Comparison of ENCODE assay signal across 8 cellular contexts in genomic region chr22:43152001-43152354, GRCh38. TPM values are rescaled to one million over a fixed set of nuclear protein-coding genes. Genes with fewer than 3 reads are reported as not detected.
DNase-seq lines count a peak whose midpoint lies in the region; ATAC-seq, FAIRE-seq and TF ChIP-seq lines count a peak whose summit lies in the region.

No MANE protein-coding gene starts in this region.

- no peaks in the 10 kb centered on the region for H3K79me2 ChIP-seq in HepG2 (ENCODE audit: insufficient read depth, low read length)

- in situ Hi-C loops in HepG2 (cut with HindIII; ENCODE audit: extremely low pct_ligation_motif_present, low pct_unique_long_range_greater_than_20kb): no loop called here

- no peak for FAIRE-seq in HepG2 (lab: Jason Lieb, UNC)

- DNase-seq in activated T-cell treated with anti-CD3 and anti-CD28 coated beads for 1 hour (ENCODE audit: low read depth): peak; percentile 12
- no peak for DNase-seq in activated T-cell treated with anti-CD3 and anti-CD28 coated beads for 4 hours
- DNase-seq in adipocyte (ENCODE audit: low read depth): peak; percentile 7
- DNase-seq in HepG2 (ENCODE audit: low spot score): no peak
- no peak for DNase-seq in thyroid gland
- DNase-seq in HK-2 (ENCODE audit: unreplicated experiment): no peak
- no peak for DNase-seq in UCSD-AML1 (lab: John Stamatoyannopoulos, UW; ENCODE audit: unreplicated experiment)
- DNase-seq in SW 1271 (lab: John Stamatoyannopoulos, UW): no peak

- CTCF ChIA-PET in HepG2 (lab: Yijun Ruan, JAX; ENCODE audit: low intra/inter-chr PET ratio, low total read pairs): no interaction called here

- 74% methylated on average over 9 of the region's 18 CpGs for WGBS in HepG2 (ENCODE audit: low lambda C conversion rate)
- 16 to 40% methylated on average over 1 to 15 of the region's 18 CpGs for WGBS in thyroid gland, 2 donors

- H3K36me3 ChIP-seq in adipocyte (ENCODE audit: control insufficient read depth, insufficient read depth, low read length, severe bottlenecking) (no peaks in the 10 kb centered on the region), HepG2 (replicated peaks in 1 of 2; ENCODE audit: control insufficient read depth in 1 of 2, insufficient read depth in 2 of 2, low read length in 2 of 2) (no peaks in the 10 kb centered on the region), thyroid gland (no peaks in the 10 kb centered on the region)

- intact Hi-C loops in HepG2 (cut with micrococcal nuclease; ENCODE audit: unreplicated experiment): no loop called here
- intact Hi-C loops in thyroid gland (cut with DNase I): no loop called here

- no peak overlapping the region for H3K27ac ChIP-seq in HepG2 (ENCODE audit: extremely low read length, insufficient read depth, low read length)
- peak overlapping the region; percentile 67 to 74 (median 74) for H3K27ac ChIP-seq in thyroid gland

- H3K9me3 ChIP-seq in adipocyte (ENCODE audit: control insufficient read depth, low read length) (no peaks in the 10 kb centered on the region), HepG2 (ENCODE audit: low read length) (no peaks in the 10 kb centered on the region), thyroid gland (no peaks in the 10 kb centered on the region)

- ATAC-seq in HepG2: no peak; the same call in 2 of the 3 replicates

- H3K9ac ChIP-seq in adipocyte (ENCODE audit: low read length): peak overlapping the region; percentile 96
- H3K9ac ChIP-seq in HepG2 (ENCODE audit: insufficient read depth, low read depth, low read length): peak overlapping the region; percentile 41; the same call in 1 of the 2 replicates

- no peak for TF ChIP-seq RAD21 in HepG2 (CRISPR knock-in tag; IDR thresholded peaks at IDR 0.05)

- POLR2A ChIA-PET in HepG2 (lab: Yijun Ruan, JAX): no interaction called here

- no peaks in the 10 kb centered on the region for H3K27me3 ChIP-seq in adipocyte (replicated peaks; ENCODE audit: control insufficient read depth, insufficient read depth, low read length)
- H3K27me3 ChIP-seq in HepG2 (ENCODE audit: control insufficient read depth in 1 of 2, insufficient read depth in 2 of 2, low read length in 2 of 2): peaks cover 4 to 39% of the 10 kb centered on the region in 2 experiments; a peak in 3 of 5 replicates
- no peaks in the 10 kb centered on the region for H3K27me3 ChIP-seq in thyroid gland

- H3K4me3 ChIP-seq in adipocyte (ENCODE audit: low read length): peak overlapping the region; percentile 91
- peak overlapping the region in 1 of 3 experiments; percentile 63; a peak in 1 of 6 replicates for H3K4me3 ChIP-seq in HepG2 (replicated peaks in 1 of 3; ENCODE audit: insufficient read depth in 1 of 3, low read depth in 2 of 3, low read length in 3 of 3)
- peak overlapping the region; percentile 39 to 80 (median 63) for H3K4me3 ChIP-seq in thyroid gland (replicated peaks in 1 of 3)

- TF ChIP-seq EP300 in HepG2 (IDR thresholded peaks at IDR 0.05; ENCODE audit: low read depth in 2 of 2, low read length in 2 of 2): no peak
- TF ChIP-seq EP300 in HepG2 (CRISPR knock-in tag; IDR thresholded peaks at IDR 0.05; ENCODE audit: borderline replicate concordance): no peak

- H3K4me1 ChIP-seq in adipocyte (ENCODE audit: control insufficient read depth, insufficient read depth, low read length): peaks cover 22% of the 10 kb centered on the region
- peaks cover 21% of the 10 kb centered on the region for H3K4me1 ChIP-seq in HepG2 (ENCODE audit: insufficient read depth, low read length)
- peaks cover 16 to 21% of the 10 kb centered on the region in 2 donors for H3K4me1 ChIP-seq in thyroid gland

- no peak for TF ChIP-seq CTCF in HepG2 (CRISPR knock-in tag; IDR thresholded peaks at IDR 0.05)
- TF ChIP-seq CTCF in thyroid gland (IDR thresholded peaks at IDR 0.05): no peak

- H4K20me1 ChIP-seq in HepG2 (ENCODE audit: insufficient read depth, low read length): no peaks in the 10 kb centered on the region

- no TSS peak for BruUV-seq in HepG2 (replicated peaks; lab: Mats Ljungman, UMichigan)

- TF ChIP-seq POLR2A in HepG2 (IDR thresholded peaks at IDR 0.05; ENCODE audit: insufficient read depth in 1 of 2, low read depth in 2 of 2, low read length in 2 of 2) (no peak), thyroid gland (IDR thresholded peaks at IDR 0.05) (no peak)

- no peak overlapping the region for H2AFZ ChIP-seq in HepG2 (ENCODE audit: low read length)

- peak overlapping the region; percentile 76 for H3K4me2 ChIP-seq in HepG2 (ENCODE audit: low read depth, low read length)

RNA-seq across cellular contexts. Expression of gene TSPO, which starts 0.6 kb away (rescaled TPM):
- total RNA-seq in HepG2 (2016; rRNA removed; fragmentation: Illumina TruSeq; extraction: Trizol) (0.32 and 0.46 TPM in 2 replicates), thyroid gland (100 to 1,000 TPM in 3 of 4 donors, 10 to 100 TPM in 1; 87.4 to 234 (median 170) TPM)
- 0.44 TPM in 1 of 2 replicates, not detected in the other for total RNA-seq in HepG2 (2016; cell fraction: cytosol; rRNA removed; fragmentation: Illumina TruSeq; extraction: Trizol; ENCODE audit: low read depth)
- 0.54 and 0.67 TPM in 2 replicates for total RNA-seq in HepG2 (2016; cell fraction: insoluble cytoplasmic fraction; rRNA removed; fragmentation: Illumina TruSeq; extraction: Trizol)
- 0.37 and 0.52 TPM in 2 replicates for total RNA-seq in HepG2 (2016; cell fraction: membrane; rRNA removed; fragmentation: Illumina TruSeq; extraction: Trizol)
- total RNA-seq in HepG2 (2016; cell fraction: nucleus; rRNA removed; fragmentation: Illumina TruSeq; extraction: Trizol): not detected in 2 replicates
- 1.4 and 2.2 TPM in 2 replicates for polyA plus RNA-seq in HepG2 (2011; rRNA removed)
- 1.2 and 2.8 TPM in 2 replicates for polyA plus RNA-seq in HepG2 (2011; cell fraction: cytosol; rRNA removed)
- 1.6 and 2.3 TPM in 2 replicates for polyA plus RNA-seq in HepG2 (2011; cell fraction: nucleus; rRNA removed)
- polyA plus RNA-seq in HepG2 (2012): 0.40 and 1.0 TPM in 2 replicates
- polyA plus RNA-seq in HepG2 (2016; cell fraction: cytosol; fragmentation: Illumina TruSeq; extraction: Trizol; ENCODE audit: low read depth): 0.12 and 0.24 TPM in 2 replicates
- 0.40 TPM in 1 of 2 replicates, not detected in the other for polyA plus RNA-seq in HepG2 (2016; cell fraction: insoluble cytoplasmic fraction; fragmentation: Illumina TruSeq; extraction: Trizol; ENCODE audit: low read depth)
- polyA plus RNA-seq in HepG2 (2016; cell fraction: membrane; fragmentation: Illumina TruSeq; extraction: Trizol; ENCODE audit: low read depth): 0.30 TPM in 1 of 2 replicates, not detected in the other
- 0.59 TPM in 1 of 2 replicates, not detected in the other for polyA plus RNA-seq in HepG2 (2016; cell fraction: nucleus; fragmentation: Illumina TruSeq; extraction: Trizol; ENCODE audit: insufficient read depth, low read depth)
- 1.5 and 40.6 TPM in 2 replicates for polyA minus RNA-seq in HepG2 (2011; rRNA and poly(A)+ RNA removed; ENCODE audit: low replicate concordance)
- polyA minus RNA-seq in HepG2 (2011; cell fraction: cytosol; rRNA and poly(A)+ RNA removed): 1.5 and 3.2 TPM in 2 replicates
- not detected in 2 replicates for polyA minus RNA-seq in HepG2 (2011; cell fraction: nucleus; rRNA and poly(A)+ RNA removed)

RNA-seq across cellular contexts. Expression of gene MCAT, which starts 8.8 kb away (rescaled TPM):
- total RNA-seq in HepG2 (2016; rRNA removed; fragmentation: Illumina TruSeq; extraction: Trizol) (16.7 and 19.3 TPM in 2 replicates), thyroid gland (10 to 100 TPM; 28.4 to 48.5 (median 38.3) TPM)
- total RNA-seq in HepG2 (2016; cell fraction: cytosol; rRNA removed; fragmentation: Illumina TruSeq; extraction: Trizol; ENCODE audit: low read depth): 3.6 and 4.4 TPM in 2 replicates
- total RNA-seq in HepG2 (2016; cell fraction: insoluble cytoplasmic fraction; rRNA removed; fragmentation: Illumina TruSeq; extraction: Trizol): 16.4 and 19.9 TPM in 2 replicates
- total RNA-seq in HepG2 (2016; cell fraction: membrane; rRNA removed; fragmentation: Illumina TruSeq; extraction: Trizol): 7.9 and 8.0 TPM in 2 replicates
- total RNA-seq in HepG2 (2016; cell fraction: nucleus; rRNA removed; fragmentation: Illumina TruSeq; extraction: Trizol): 8.9 and 13.0 TPM in 2 replicates
- 9.3 and 10.4 TPM in 2 replicates for polyA plus RNA-seq in HepG2 (2011; rRNA removed)
- polyA plus RNA-seq in HepG2 (2011; cell fraction: cytosol; rRNA removed): 10.7 and 14.6 TPM in 2 replicates
- 7.9 and 9.4 TPM in 2 replicates for polyA plus RNA-seq in HepG2 (2011; cell fraction: nucleus; rRNA removed)
- polyA plus RNA-seq in HepG2 (2012): 7.5 and 8.7 TPM in 2 replicates
- polyA plus RNA-seq in HepG2 (2016; cell fraction: cytosol; fragmentation: Illumina TruSeq; extraction: Trizol; ENCODE audit: low read depth): 4.7 and 4.9 TPM in 2 replicates
- polyA plus RNA-seq in HepG2 (2016; cell fraction: insoluble cytoplasmic fraction; fragmentation: Illumina TruSeq; extraction: Trizol; ENCODE audit: low read depth): 22.9 and 23.3 TPM in 2 replicates
- polyA plus RNA-seq in HepG2 (2016; cell fraction: membrane; fragmentation: Illumina TruSeq; extraction: Trizol; ENCODE audit: low read depth): 7.9 and 8.8 TPM in 2 replicates
- 12.4 and 12.5 TPM in 2 replicates for polyA plus RNA-seq in HepG2 (2016; cell fraction: nucleus; fragmentation: Illumina TruSeq; extraction: Trizol; ENCODE audit: insufficient read depth, low read depth)
- polyA minus RNA-seq in HepG2 (2011; rRNA and poly(A)+ RNA removed; ENCODE audit: low replicate concordance): 19.9 and 20.2 TPM in 2 replicates
- polyA minus RNA-seq in HepG2 (2011; cell fraction: cytosol; rRNA and poly(A)+ RNA removed): 5.2 and 6.1 TPM in 2 replicates
- polyA minus RNA-seq in HepG2 (2011; cell fraction: nucleus; rRNA and poly(A)+ RNA removed): 8.6 and 9.2 TPM in 2 replicates

RNA-seq across cellular contexts. Expression of gene TTLL12, which starts 35.0 kb away (rescaled TPM):
- total RNA-seq in HepG2 (2016; rRNA removed; fragmentation: Illumina TruSeq; extraction: Trizol) (34.1 and 38.1 TPM in 2 replicates), thyroid gland (10 to 100 TPM; 20.0 to 35.2 (median 28.6) TPM)
- total RNA-seq in HepG2 (2016; cell fraction: cytosol; rRNA removed; fragmentation: Illumina TruSeq; extraction: Trizol; ENCODE audit: low read depth): 6.3 and 6.6 TPM in 2 replicates
- total RNA-seq in HepG2 (2016; cell fraction: insoluble cytoplasmic fraction; rRNA removed; fragmentation: Illumina TruSeq; extraction: Trizol): 28.8 and 39.8 TPM in 2 replicates
- total RNA-seq in HepG2 (2016; cell fraction: membrane; rRNA removed; fragmentation: Illumina TruSeq; extraction: Trizol): 16.2 and 19.8 TPM in 2 replicates
- total RNA-seq in HepG2 (2016; cell fraction: nucleus; rRNA removed; fragmentation: Illumina TruSeq; extraction: Trizol): 17.4 and 21.4 TPM in 2 replicates
- polyA plus RNA-seq in HepG2 (2011; rRNA removed): 11.9 and 16.9 TPM in 2 replicates
- polyA plus RNA-seq in HepG2 (2011; cell fraction: cytosol; rRNA removed): 9.1 and 12.7 TPM in 2 replicates
- polyA plus RNA-seq in HepG2 (2011; cell fraction: nucleus; rRNA removed): 19.9 and 21.7 TPM in 2 replicates
- 16.6 and 24.0 TPM in 2 replicates for polyA plus RNA-seq in HepG2 (2012)
- 3.3 and 3.4 TPM in 2 replicates for polyA plus RNA-seq in HepG2 (2016; cell fraction: cytosol; fragmentation: Illumina TruSeq; extraction: Trizol; ENCODE audit: low read depth)
- polyA plus RNA-seq in HepG2 (2016; cell fraction: insoluble cytoplasmic fraction; fragmentation: Illumina TruSeq; extraction: Trizol; ENCODE audit: low read depth): 31.2 and 38.2 TPM in 2 replicates
- polyA plus RNA-seq in HepG2 (2016; cell fraction: membrane; fragmentation: Illumina TruSeq; extraction: Trizol; ENCODE audit: low read depth): 9.6 and 9.7 TPM in 2 replicates
- 32.8 and 35.2 TPM in 2 replicates for polyA plus RNA-seq in HepG2 (2016; cell fraction: nucleus; fragmentation: Illumina TruSeq; extraction: Trizol; ENCODE audit: insufficient read depth, low read depth)
- polyA minus RNA-seq in HepG2 (2011; rRNA and poly(A)+ RNA removed; ENCODE audit: low replicate concordance): 43.9 and 71.0 TPM in 2 replicates
- polyA minus RNA-seq in HepG2 (2011; cell fraction: cytosol; rRNA and poly(A)+ RNA removed): 11.3 and 11.7 TPM in 2 replicates
- polyA minus RNA-seq in HepG2 (2011; cell fraction: nucleus; rRNA and poly(A)+ RNA removed): 6.5 and 7.7 TPM in 2 replicates

RNA-seq across cellular contexts. Expression of gene BIK, which starts 41.4 kb away (rescaled TPM):
- total RNA-seq in HepG2 (2016; rRNA removed; fragmentation: Illumina TruSeq; extraction: Trizol) (0.66 and 0.80 TPM in 2 replicates), thyroid gland (10 to 100 TPM in 1 of 4 donors, 1 to 10 TPM in 3; 4.1 to 12.1 (median 5.7) TPM)
- 0.30 and 0.71 TPM in 2 replicates for total RNA-seq in HepG2 (2016; cell fraction: cytosol; rRNA removed; fragmentation: Illumina TruSeq; extraction: Trizol; ENCODE audit: low read depth)
- 0.88 and 1.2 TPM in 2 replicates for total RNA-seq in HepG2 (2016; cell fraction: insoluble cytoplasmic fraction; rRNA removed; fragmentation: Illumina TruSeq; extraction: Trizol)
- total RNA-seq in HepG2 (2016; cell fraction: membrane; rRNA removed; fragmentation: Illumina TruSeq; extraction: Trizol): 0.31 and 0.72 TPM in 2 replicates
- total RNA-seq in HepG2 (2016; cell fraction: nucleus; rRNA removed; fragmentation: Illumina TruSeq; extraction: Trizol): 0.71 TPM in 1 of 2 replicates, not detected in the other
- 0.27 and 0.54 TPM in 2 replicates for polyA plus RNA-seq in HepG2 (2011; rRNA removed)
- polyA plus RNA-seq in HepG2 (2011; cell fraction: cytosol; rRNA removed): 0.69 and 0.76 TPM in 2 replicates
- polyA plus RNA-seq in HepG2 (2011; cell fraction: nucleus; rRNA removed): 0.90 and 1.2 TPM in 2 replicates
- 0.17 and 0.71 TPM in 2 replicates for polyA plus RNA-seq in HepG2 (2012)
- polyA plus RNA-seq in HepG2 (2016; cell fraction: cytosol; fragmentation: Illumina TruSeq; extraction: Trizol; ENCODE audit: low read depth): 0.15 and 0.28 TPM in 2 replicates
- 0.54 and 0.69 TPM in 2 replicates for polyA plus RNA-seq in HepG2 (2016; cell fraction: insoluble cytoplasmic fraction; fragmentation: Illumina TruSeq; extraction: Trizol; ENCODE audit: low read depth)
- 0.19 TPM in 1 of 2 replicates, not detected in the other for polyA plus RNA-seq in HepG2 (2016; cell fraction: membrane; fragmentation: Illumina TruSeq; extraction: Trizol; ENCODE audit: low read depth)
- 0.53 and 1.3 TPM in 2 replicates for polyA plus RNA-seq in HepG2 (2016; cell fraction: nucleus; fragmentation: Illumina TruSeq; extraction: Trizol; ENCODE audit: insufficient read depth, low read depth)
- 0.58 and 0.82 TPM in 2 replicates for polyA minus RNA-seq in HepG2 (2011; rRNA and poly(A)+ RNA removed; ENCODE audit: low replicate concordance)
- not detected in 2 replicates for polyA minus RNA-seq in HepG2 (2011; cell fraction: cytosol; rRNA and poly(A)+ RNA removed)
- polyA minus RNA-seq in HepG2 (2011; cell fraction: nucleus; rRNA and poly(A)+ RNA removed): 0.62 TPM in 1 of 2 replicates, not detected in the other

Comparison
In these comparisons a context has a peak if more than half of its experiments do, and no peak if none do; other contexts are left out.
1. DNase-seq: peak in activated T-cell treated with anti-CD3 and anti-CD28 coated beads for 1 hour (single experiment) and adipocyte (single experiment); none in activated T-cell treated with anti-CD3 and anti-CD28 coated beads for 4 hours (single experiment), HepG2 (single experiment), thyroid gland (0 of 2), HK-2 (single experiment), UCSD-AML1 (single experiment) and SW 1271 (0 of 2).
2. RNA of gene TSPO, which starts 0.6 kb away (total RNA-seq): 87.4 to 234 TPM in thyroid gland; 0.32 to 0.67 TPM in HepG2; every median in the first group is over 10 times any median in the second.